ENCODE assay signal across 29 cellular contexts in genomic region chr5:106321242-106321641, GRCh38.
A peak's percentile ranks its signal among the peaks of the same experiment; 100 is the strongest.
DNase-seq lines count a peak whose midpoint lies in the region; TF ChIP-seq lines count a peak whose summit lies in the region.
"Had no signal": no experiment of that assay in that cellular context is flagged by ENCODE, and none has a peak within 500 bp of the region (broad histone marks: within the 10 kb centered on the region; RNA-seq: fewer than 3 reads in every experiment).

No MANE protein-coding gene starts in this region.

- no peak overlapping the region for H3K18ac ChIP-seq in mesenchymal stem cell (ENCODE audit: low read depth in 1 of 2, low read length in 2 of 2)

- H3K36me3 Mint-ChIP-seq in nephron progenitor cell (ENCODE audit: low read depth): peaks cover 1% of the 10 kb centered on the region
- H3K36me3 Mint-ChIP-seq: activated CD4-positive, alpha-beta memory T cell treated with anti-CD3 and anti-CD28 coated beads for 36 hours; activated naive CD8-positive, alpha-beta T cell; brain; immature natural killer cell; natural killer cell treated with Interleukin-12 subunit alpha and Interleukin-12 subunit beta and Interleukin-15 and Interleukin-18, amount 100 ng/mL, for 72 hours had no signal

- no peak overlapping the region for H4K91ac ChIP-seq in mesenchymal stem cell (ENCODE audit: low read length)

- TF ChIP-seq CTCF in A673 (conservative IDR thresholded peaks at IDR 0.05; ENCODE audit: low read depth, low read length) (no peak), nephron progenitor cell (IDR thresholded peaks at IDR 0.05) (no peak)

- no peaks in the 10 kb centered on the region for H3K36me3 ChIP-seq in A673 (ENCODE audit: insufficient read depth, low read length, poor library complexity, severe bottlenecking)
- H3K36me3 ChIP-seq in mesenchymal stem cell (ENCODE audit: control insufficient read depth in 1 of 2, insufficient read depth in 2 of 2, low read depth in 1 of 2, low read length in 2 of 2): no peaks in the 10 kb centered on the region
- H3K36me3 ChIP-seq: BLaER1, left ventricle myocardium inferior, stomach, tibial nerve had no signal

- no peak overlapping the region for H4K8ac ChIP-seq in mesenchymal stem cell (ENCODE audit: low read length)

- H3K9me3 Mint-ChIP-seq in nephron progenitor cell: peaks cover 2% of the 10 kb centered on the region

- no peak overlapping the region for H3K23ac ChIP-seq in mesenchymal stem cell (ENCODE audit: low read length in 2 of 2)

- no peak overlapping the region for H3K4ac ChIP-seq in mesenchymal stem cell (ENCODE audit: low read depth in 1 of 2, low read length in 2 of 2)

- CTCF ChIA-PET in A673 (lab: Charles Lee): no interaction called here

- H3K4me3 ChIP-seq in A673 (ENCODE audit: low read depth, low read length, poor library complexity, severe bottlenecking): no peak overlapping the region
- no peak overlapping the region for H3K4me3 ChIP-seq in mesenchymal stem cell (ENCODE audit: insufficient read depth in 1 of 2, low read depth in 1 of 2, low read length in 2 of 2)
- H3K4me3 ChIP-seq: BLaER1, left ventricle myocardium inferior, PC-9, stomach, tibial nerve had no signal

- H3K4me1 ChIP-seq in A673 (ENCODE audit: insufficient read depth, low read length, poor library complexity, severe bottlenecking): no peaks in the 10 kb centered on the region
- H3K4me1 ChIP-seq in mesenchymal stem cell (ENCODE audit: control insufficient read depth, insufficient read depth, low read depth, low read length): no peaks in the 10 kb centered on the region
- H3K4me1 ChIP-seq: BLaER1, left ventricle myocardium inferior, stomach, tibial nerve had no signal

- H3K9me3 ChIP-seq in A673 (ENCODE audit: low read depth, low read length, poor library complexity, severe bottlenecking): no peaks in the 10 kb centered on the region
- H3K9me3 ChIP-seq in mesenchymal stem cell (ENCODE audit: control insufficient read depth, low read length): no peaks in the 10 kb centered on the region
- H3K9me3 ChIP-seq: BLaER1, left ventricle myocardium inferior, stomach, tibial nerve had no signal

- peak; percentile 3 for DNase-seq in A673 (ENCODE audit: low spot score)
- peak; percentile 8 for DNase-seq in KBM-7
- peak; percentile 11 for DNase-seq in astrocyte of the hippocampus (ENCODE audit: low read depth, low spot score)
- no peak for DNase-seq in nephron progenitor cell
- DNase-seq in mesenchymal stem cell: no peak
- DNase-seq in amniotic stem cell (lab: John Stamatoyannopoulos, UW): no peak
- no peak for DNase-seq in Kasumi-1 (lab: John Stamatoyannopoulos, UW)
- DNase-seq in NCI-H1417 (lab: John Stamatoyannopoulos, UW): no peak
- DNase-seq: activated CD4-positive, alpha-beta memory T cell treated with anti-CD3 and anti-CD28 coated beads for 36 hours; activated CD4-positive, CD25-positive, alpha-beta regulatory T cell; COR-L47; DND-41; foreskin melanocyte; H7; immature natural killer cell; left ventricle myocardium inferior; midbrain; NCI-H1417 treated with DMSO at 0.1 percent for 48 hours; NCI-H2107; PC-9; SIG-M5; stomach; SW 1271; T1000 had no signal

- intact Hi-C loops in A673 (cut with micrococcal nuclease; ENCODE audit: unreplicated experiment): no loop called here

- H3K27ac ChIP-seq in A673 (ENCODE audit: low read depth, low read length, poor library complexity, severe bottlenecking) (no peak overlapping the region), mesenchymal stem cell (ENCODE audit: low read length, poor library complexity, severe bottlenecking) (no peak overlapping the region)
- H3K27ac ChIP-seq: BLaER1, left ventricle myocardium inferior, PC-9, stomach, tibial nerve had no signal

- in situ Hi-C loops in KBM-7 (cut with MboI; ENCODE audit: low pct_unique_long_range_greater_than_20kb, low sequenced_read_pairs): no loop called here

- H3K14ac ChIP-seq in mesenchymal stem cell (ENCODE audit: low read length in 2 of 2): no peak overlapping the region

- no peaks in the 10 kb centered on the region for H3K4me1 Mint-ChIP-seq in nephron progenitor cell
- H3K4me1 Mint-ChIP-seq: brain, immature natural killer cell had no signal

- no peak overlapping the region for H3K9ac ChIP-seq in mesenchymal stem cell (ENCODE audit: low read length)
- H3K9ac ChIP-seq: BLaER1 had no signal

- H3K4me3 Mint-ChIP-seq in nephron progenitor cell: no peak overlapping the region
- H3K4me3 Mint-ChIP-seq: activated CD4-positive, alpha-beta memory T cell treated with anti-CD3 and anti-CD28 coated beads for 36 hours; activated naive CD8-positive, alpha-beta T cell; brain; immature natural killer cell; natural killer cell treated with Interleukin-12 subunit alpha and Interleukin-12 subunit beta and Interleukin-15 and Interleukin-18, amount 100 ng/mL, for 72 hours had no signal

- no peak overlapping the region for H2AFZ ChIP-seq in mesenchymal stem cell (ENCODE audit: low read depth, low read length)
- H2AFZ ChIP-seq: PC-9 had no signal

- H3K27me3 Mint-ChIP-seq in nephron progenitor cell (ENCODE audit: low read depth, poor library complexity): no peaks in the 10 kb centered on the region
- H3K27me3 Mint-ChIP-seq: activated CD4-positive, alpha-beta memory T cell treated with anti-CD3 and anti-CD28 coated beads for 36 hours; activated naive CD8-positive, alpha-beta T cell; natural killer cell treated with Interleukin-12 subunit alpha and Interleukin-12 subunit beta and Interleukin-15 and Interleukin-18, amount 100 ng/mL, for 72 hours had no signal

- H3K27me3 ChIP-seq in A673 (replicated peaks; ENCODE audit: insufficient read depth, low read depth, low read length, poor library complexity): no peaks in the 10 kb centered on the region
- no peaks in the 10 kb centered on the region for H3K27me3 ChIP-seq in mesenchymal stem cell (ENCODE audit: control insufficient read depth in 1 of 2, insufficient read depth in 1 of 2, low read length in 2 of 2)
- H3K27me3 ChIP-seq: BLaER1, stomach, tibial nerve had no signal

- H2AK5ac ChIP-seq in mesenchymal stem cell (ENCODE audit: low read length, severe bottlenecking): no peak overlapping the region

- 80% methylated on average over 4 of the region's 6 CpGs for WGBS in mesenchymal stem cell

- no peak overlapping the region for H3K4me2 ChIP-seq in mesenchymal stem cell (ENCODE audit: low read length, poor library complexity, severe bottlenecking)
- H3K4me2 ChIP-seq: BLaER1, PC-9 had no signal

- no TSS peak for BruUV-seq in A673 (replicated peaks; lab: Mats Ljungman, UMichigan)

- H2BK15ac ChIP-seq in mesenchymal stem cell (ENCODE audit: low read depth, poor library complexity, severe bottlenecking): no peak overlapping the region

- no peak overlapping the region for H2BK5ac ChIP-seq in mesenchymal stem cell (ENCODE audit: low read depth, low read length, poor library complexity, severe bottlenecking)

- H2BK120ac ChIP-seq in mesenchymal stem cell (ENCODE audit: low read depth, low read length): no peak overlapping the region

- POLR2A ChIA-PET in A673 (lab: Charles Lee; ENCODE audit: low non-redundant PET): no interaction called here

- no peak overlapping the region for H2BK12ac ChIP-seq in mesenchymal stem cell (ENCODE audit: low read length in 2 of 2)

- no peaks in the 10 kb centered on the region for H3K79me1 ChIP-seq in mesenchymal stem cell (replicated peaks; ENCODE audit: low read length, poor library complexity, severe bottlenecking)

- H3K27ac Mint-ChIP-seq in nephron progenitor cell: peak overlapping the region; percentile 12
- H3K27ac Mint-ChIP-seq: activated CD4-positive, alpha-beta memory T cell treated with anti-CD3 and anti-CD28 coated beads for 36 hours; activated naive CD8-positive, alpha-beta T cell; brain; immature natural killer cell; natural killer cell treated with Interleukin-12 subunit alpha and Interleukin-12 subunit beta and Interleukin-15 and Interleukin-18, amount 100 ng/mL, for 72 hours had no signal

Comparison
In these comparisons a context has a peak if more than half of its experiments do, and no peak if none do; other contexts are left out.
1. DNase-seq: peak in A673 (single experiment), KBM-7 (single experiment) and astrocyte of the hippocampus (single experiment); none in nephron progenitor cell (single experiment), mesenchymal stem cell (single experiment), amniotic stem cell (single experiment), Kasumi-1 (0 of 2) and NCI-H1417 (0 of 3).